8 cellular contexts compared by ENCODE assay signal in genomic region chr16:13919330-13919682, GRCh38. TPM values are rescaled to one million over a fixed set of nuclear protein-coding genes. Genes with fewer than 3 reads are reported as not detected.
DNase-seq lines count a peak whose midpoint lies in the region; FAIRE-seq and TF ChIP-seq lines count a peak whose summit lies in the region.

No MANE protein-coding gene starts in this region.

- H3K9me3 Mint-ChIP-seq in activated CD4-positive, alpha-beta T cell treated with anti-CD3 and anti-CD28 coated beads, Interleukin-2, amount 10 ng/mL, durations not matched to agents 24 days and 14 days = no peaks in the 10 kb centered on the region

- peaks cover 11% of the 10 kb centered on the region for H3K27me3 Mint-ChIP-seq in activated CD4-positive, alpha-beta T cell treated with anti-CD3 and anti-CD28 coated beads, Interleukin-2, amount 10 ng/mL, durations not matched to agents 24 days and 14 days

- H3K4me1 Mint-ChIP-seq in activated CD4-positive, alpha-beta T cell treated with anti-CD3 and anti-CD28 coated beads, Interleukin-2, amount 10 ng/mL, durations not matched to agents 24 days and 14 days = peaks cover 23% of the 10 kb centered on the region

- no peak for TF ChIP-seq POLR2A in H54 (IDR thresholded peaks at IDR 0.05; ENCODE audit: low read depth, low read length)

- intact Hi-C loops in activated CD4-positive, alpha-beta T cell treated with anti-CD3 and anti-CD28 coated beads, Interleukin-2, amount 10 ng/mL, durations not matched to agents 24 days and 14 days (cut with micrococcal nuclease) = loop anchor here (5.0 kb wide), 1 partner anchor 268 kb away; no protein-coding TSS in a partner anchor

- H3K27ac Mint-ChIP-seq in activated CD4-positive, alpha-beta T cell treated with anti-CD3 and anti-CD28 coated beads, Interleukin-2, amount 10 ng/mL, durations not matched to agents 24 days and 14 days = peak overlapping the region; percentile 78

- peak; percentile 80 for DNase-seq in DMS53 (lab: John Stamatoyannopoulos, UW)
- DNase-seq in DMS53 treated with DMSO at 0.1 percent for 48 hours (lab: John Stamatoyannopoulos, UW; ENCODE audit: unreplicated experiment) = no peak
- peak; percentile 52 for DNase-seq in NCI-H1694 treated with DMSO at 0.1 percent for 48 hours (lab: John Stamatoyannopoulos, UW)
- DNase-seq in activated CD4-positive, alpha-beta T cell treated with anti-CD3 and anti-CD28 coated beads, Interleukin-2, amount 10 ng/mL, durations not matched to agents 24 days and 14 days = no peak
- peak; percentile 23 for DNase-seq in fibroblast of the conjunctiva (ENCODE audit: low read depth)
- peak; percentile 14 for DNase-seq in non-pigmented ciliary epithelial cell (ENCODE audit: low read depth)
- DNase-seq in H54 (ENCODE audit: insufficient read length, low spot score) = no peak
- no peak for DNase-seq in UCSD-AML1 (lab: John Stamatoyannopoulos, UW; ENCODE audit: unreplicated experiment)

- H3K4me3 Mint-ChIP-seq in activated CD4-positive, alpha-beta T cell treated with anti-CD3 and anti-CD28 coated beads, Interleukin-2, amount 10 ng/mL, durations not matched to agents 24 days and 14 days = peak overlapping the region; percentile 95

- no peak for FAIRE-seq in H54 (lab: Jason Lieb, UNC)

- H3K36me3 Mint-ChIP-seq in activated CD4-positive, alpha-beta T cell treated with anti-CD3 and anti-CD28 coated beads, Interleukin-2, amount 10 ng/mL, durations not matched to agents 24 days and 14 days (ENCODE audit: low read depth) = peaks cover 4% of the 10 kb centered on the region

RNA-seq across cellular contexts. Expression of gene ERCC4, which starts 0.6 kb away (rescaled TPM):
- 14.5 and 18.4 TPM in 2 replicates for total RNA-seq in activated CD4-positive, alpha-beta T cell treated with anti-CD3 and anti-CD28 coated beads, Interleukin-2, amount 10 ng/mL, durations not matched to agents 24 days and 14 days

Comparison
In these comparisons a context has a peak if more than half of its experiments do, and no peak if none do; other contexts are left out.
1. DNase-seq: peak in DMS53 (single experiment), NCI-H1694 treated with DMSO at 0.1 percent for 48 hours (single experiment), fibroblast of the conjunctiva (single experiment) and non-pigmented ciliary epithelial cell (single experiment); none in DMS53 treated with DMSO at 0.1 percent for 48 hours (single experiment), activated CD4-positive, alpha-beta T cell treated with anti-CD3 and anti-CD28 coated beads, Interleukin-2, amount 10 ng/mL, durations not matched to agents 24 days and 14 days (single experiment), H54 (single experiment) and UCSD-AML1 (single experiment).